1 cellular context compared by ENCODE assay signal in the genomic region with DNA sequence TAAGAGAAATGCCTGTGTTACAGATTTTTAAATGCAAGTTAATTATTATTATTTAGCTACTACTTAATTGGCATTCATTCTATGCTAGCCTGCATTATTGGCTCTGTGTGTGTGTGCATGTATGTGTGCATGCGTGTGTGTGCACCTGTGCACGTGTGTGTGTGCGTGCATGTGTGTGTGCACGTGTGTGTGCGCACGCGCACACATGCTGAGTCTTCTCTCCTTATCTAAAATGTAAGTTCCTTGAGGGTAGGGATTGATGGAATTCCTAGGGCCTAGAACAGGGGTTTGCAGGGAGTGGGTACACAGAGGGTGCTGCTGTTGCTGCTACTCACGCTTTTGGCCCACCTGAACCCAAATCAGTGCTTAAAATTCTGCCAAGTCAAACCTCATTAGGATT.
A peak's percentile ranks its signal among the peaks of the same experiment; 100 is the strongest.
TF ChIP-seq lines count a peak whose summit lies in the region.

No MANE protein-coding gene starts in this region.

TF ChIP-seq in GM12878, 131 proteins besides CTCF, POLR2A, EP300 and RAD21:
- TF ChIP-seq MYB (IDR thresholded peaks at IDR 0.05; ENCODE audit: borderline replicate concordance, low read depth, low read length): no peak
- TF ChIP-seq, protein P1, sequence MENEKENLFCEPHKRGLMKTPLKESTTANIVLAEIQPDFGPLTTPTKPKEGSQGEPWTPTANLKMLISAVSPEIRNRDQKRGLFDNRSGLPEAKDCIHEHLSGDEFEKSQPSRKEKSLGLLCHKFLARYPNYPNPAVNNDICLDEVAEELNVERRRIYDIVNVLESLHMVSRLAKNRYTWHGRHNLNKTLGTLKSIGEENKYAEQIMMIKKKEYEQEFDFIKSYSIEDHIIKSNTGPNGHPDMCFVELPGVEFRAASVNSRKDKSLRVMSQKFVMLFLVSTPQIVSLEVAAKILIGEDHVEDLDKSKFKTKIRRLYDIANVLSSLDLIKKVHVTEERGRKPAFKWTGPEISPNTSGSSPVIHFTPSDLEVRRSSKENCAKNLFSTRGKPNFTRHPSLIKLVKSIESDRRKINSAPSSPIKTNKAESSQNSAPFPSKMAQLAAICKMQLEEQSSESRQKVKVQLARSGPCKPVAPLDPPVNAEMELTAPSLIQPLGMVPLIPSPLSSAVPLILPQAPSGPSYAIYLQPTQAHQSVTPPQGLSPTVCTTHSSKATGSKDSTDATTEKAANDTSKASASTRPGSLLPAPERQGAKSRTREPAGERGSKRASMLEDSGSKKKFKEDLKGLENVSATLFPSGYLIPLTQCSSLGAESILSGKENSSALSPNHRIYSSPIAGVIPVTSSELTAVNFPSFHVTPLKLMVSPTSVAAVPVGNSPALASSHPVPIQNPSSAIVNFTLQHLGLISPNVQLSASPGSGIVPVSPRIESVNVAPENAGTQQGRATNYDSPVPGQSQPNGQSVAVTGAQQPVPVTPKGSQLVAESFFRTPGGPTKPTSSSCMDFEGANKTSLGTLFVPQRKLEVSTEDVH (IDR thresholded peaks at IDR 0.05; ENCODE audit: low read depth, partially characterized antibody): no peak
- TF ChIP-seq, protein P2, sequence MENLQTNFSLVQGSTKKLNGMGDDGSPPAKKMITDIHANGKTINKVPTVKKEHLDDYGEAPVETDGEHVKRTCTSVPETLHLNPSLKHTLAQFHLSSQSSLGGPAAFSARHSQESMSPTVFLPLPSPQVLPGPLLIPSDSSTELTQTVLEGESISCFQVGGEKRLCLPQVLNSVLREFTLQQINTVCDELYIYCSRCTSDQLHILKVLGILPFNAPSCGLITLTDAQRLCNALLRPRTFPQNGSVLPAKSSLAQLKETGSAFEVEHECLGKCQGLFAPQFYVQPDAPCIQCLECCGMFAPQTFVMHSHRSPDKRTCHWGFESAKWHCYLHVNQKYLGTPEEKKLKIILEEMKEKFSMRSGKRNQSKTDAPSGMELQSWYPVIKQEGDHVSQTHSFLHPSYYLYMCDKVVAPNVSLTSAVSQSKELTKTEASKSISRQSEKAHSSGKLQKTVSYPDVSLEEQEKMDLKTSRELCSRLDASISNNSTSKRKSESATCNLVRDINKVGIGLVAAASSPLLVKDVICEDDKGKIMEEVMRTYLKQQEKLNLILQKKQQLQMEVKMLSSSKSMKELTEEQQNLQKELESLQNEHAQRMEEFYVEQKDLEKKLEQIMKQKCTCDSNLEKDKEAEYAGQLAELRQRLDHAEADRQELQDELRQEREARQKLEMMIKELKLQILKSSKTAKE (IDR thresholded peaks at IDR 0.05; ENCODE audit: low read depth, poor library complexity, severe bottlenecking): no peak
- no peak for TF ChIP-seq YY1 (IDR thresholded peaks at IDR 0.05; ENCODE audit: low read depth, low read length)
- no peak for TF ChIP-seq CHD2 (IDR thresholded peaks at IDR 0.05; ENCODE audit: borderline replicate concordance, low read depth, low read length)
- TF ChIP-seq, protein P3, sequence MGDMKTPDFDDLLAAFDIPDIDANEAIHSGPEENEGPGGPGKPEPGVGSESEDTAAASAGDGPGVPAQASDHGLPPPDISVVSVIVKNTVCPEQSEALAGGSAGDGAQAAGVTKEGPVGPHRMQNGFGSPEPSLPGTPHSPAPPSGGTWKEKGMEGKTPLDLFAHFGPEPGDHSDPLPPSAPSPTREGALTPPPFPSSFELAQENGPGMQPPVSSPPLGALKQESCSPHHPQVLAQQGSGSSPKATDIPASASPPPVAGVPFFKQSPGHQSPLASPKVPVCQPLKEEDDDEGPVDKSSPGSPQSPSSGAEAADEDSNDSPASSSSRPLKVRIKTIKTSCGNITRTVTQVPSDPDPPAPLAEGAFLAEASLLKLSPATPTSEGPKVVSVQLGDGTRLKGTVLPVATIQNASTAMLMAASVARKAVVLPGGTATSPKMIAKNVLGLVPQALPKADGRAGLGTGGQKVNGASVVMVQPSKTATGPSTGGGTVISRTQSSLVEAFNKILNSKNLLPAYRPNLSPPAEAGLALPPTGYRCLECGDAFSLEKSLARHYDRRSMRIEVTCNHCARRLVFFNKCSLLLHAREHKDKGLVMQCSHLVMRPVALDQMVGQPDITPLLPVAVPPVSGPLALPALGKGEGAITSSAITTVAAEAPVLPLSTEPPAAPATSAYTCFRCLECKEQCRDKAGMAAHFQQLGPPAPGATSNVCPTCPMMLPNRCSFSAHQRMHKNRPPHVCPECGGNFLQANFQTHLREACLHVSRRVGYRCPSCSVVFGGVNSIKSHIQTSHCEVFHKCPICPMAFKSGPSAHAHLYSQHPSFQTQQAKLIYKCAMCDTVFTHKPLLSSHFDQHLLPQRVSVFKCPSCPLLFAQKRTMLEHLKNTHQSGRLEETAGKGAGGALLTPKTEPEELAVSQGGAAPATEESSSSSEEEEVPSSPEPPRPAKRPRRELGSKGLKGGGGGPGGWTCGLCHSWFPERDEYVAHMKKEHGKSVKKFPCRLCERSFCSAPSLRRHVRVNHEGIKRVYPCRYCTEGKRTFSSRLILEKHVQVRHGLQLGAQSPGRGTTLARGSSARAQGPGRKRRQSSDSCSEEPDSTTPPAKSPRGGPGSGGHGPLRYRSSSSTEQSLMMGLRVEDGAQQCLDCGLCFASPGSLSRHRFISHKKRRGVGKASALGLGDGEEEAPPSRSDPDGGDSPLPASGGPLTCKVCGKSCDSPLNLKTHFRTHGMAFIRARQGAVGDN (IDR thresholded peaks at IDR 0.05): no peak
- TF ChIP-seq, protein P4, sequence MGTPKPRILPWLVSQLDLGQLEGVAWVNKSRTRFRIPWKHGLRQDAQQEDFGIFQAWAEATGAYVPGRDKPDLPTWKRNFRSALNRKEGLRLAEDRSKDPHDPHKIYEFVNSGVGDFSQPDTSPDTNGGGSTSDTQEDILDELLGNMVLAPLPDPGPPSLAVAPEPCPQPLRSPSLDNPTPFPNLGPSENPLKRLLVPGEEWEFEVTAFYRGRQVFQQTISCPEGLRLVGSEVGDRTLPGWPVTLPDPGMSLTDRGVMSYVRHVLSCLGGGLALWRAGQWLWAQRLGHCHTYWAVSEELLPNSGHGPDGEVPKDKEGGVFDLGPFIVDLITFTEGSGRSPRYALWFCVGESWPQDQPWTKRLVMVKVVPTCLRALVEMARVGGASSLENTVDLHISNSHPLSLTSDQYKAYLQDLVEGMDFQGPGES (IDR thresholded peaks at IDR 0.05): no peak
- TF ChIP-seq, protein P5, sequence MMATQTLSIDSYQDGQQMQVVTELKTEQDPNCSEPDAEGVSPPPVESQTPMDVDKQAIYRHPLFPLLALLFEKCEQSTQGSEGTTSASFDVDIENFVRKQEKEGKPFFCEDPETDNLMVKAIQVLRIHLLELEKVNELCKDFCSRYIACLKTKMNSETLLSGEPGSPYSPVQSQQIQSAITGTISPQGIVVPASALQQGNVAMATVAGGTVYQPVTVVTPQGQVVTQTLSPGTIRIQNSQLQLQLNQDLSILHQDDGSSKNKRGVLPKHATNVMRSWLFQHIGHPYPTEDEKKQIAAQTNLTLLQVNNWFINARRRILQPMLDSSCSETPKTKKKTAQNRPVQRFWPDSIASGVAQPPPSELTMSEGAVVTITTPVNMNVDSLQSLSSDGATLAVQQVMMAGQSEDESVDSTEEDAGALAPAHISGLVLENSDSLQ (IDR thresholded peaks at IDR 0.05): no peak
- TF ChIP-seq MXI1 (IDR thresholded peaks at IDR 0.05; ENCODE audit: low read depth, low read length): 0 out of 2 replicates have a peak, but pooled peaks have one; percentile 21
- TF ChIP-seq, protein P6, sequence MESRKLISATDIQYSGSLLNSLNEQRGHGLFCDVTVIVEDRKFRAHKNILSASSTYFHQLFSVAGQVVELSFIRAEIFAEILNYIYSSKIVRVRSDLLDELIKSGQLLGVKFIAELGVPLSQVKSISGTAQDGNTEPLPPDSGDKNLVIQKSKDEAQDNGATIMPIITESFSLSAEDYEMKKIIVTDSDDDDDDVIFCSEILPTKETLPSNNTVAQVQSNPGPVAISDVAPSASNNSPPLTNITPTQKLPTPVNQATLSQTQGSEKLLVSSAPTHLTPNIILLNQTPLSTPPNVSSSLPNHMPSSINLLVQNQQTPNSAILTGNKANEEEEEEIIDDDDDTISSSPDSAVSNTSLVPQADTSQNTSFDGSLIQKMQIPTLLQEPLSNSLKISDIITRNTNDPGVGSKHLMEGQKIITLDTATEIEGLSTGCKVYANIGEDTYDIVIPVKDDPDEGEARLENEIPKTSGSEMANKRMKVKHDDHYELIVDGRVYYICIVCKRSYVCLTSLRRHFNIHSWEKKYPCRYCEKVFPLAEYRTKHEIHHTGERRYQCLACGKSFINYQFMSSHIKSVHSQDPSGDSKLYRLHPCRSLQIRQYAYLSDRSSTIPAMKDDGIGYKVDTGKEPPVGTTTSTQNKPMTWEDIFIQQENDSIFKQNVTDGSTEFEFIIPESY (IDR thresholded peaks at IDR 0.05): peak; percentile 34; the same call in 1 of the 2 replicates
- no peak for TF ChIP-seq BMI1 (IDR thresholded peaks at IDR 0.05; ENCODE audit: borderline replicate concordance)
- TF ChIP-seq ZNF274 (IDR thresholded peaks at IDR 0.05; ENCODE audit: insufficient read depth, insufficient read length): no peak
- no peak for TF ChIP-seq IKZF2 (IDR thresholded peaks at IDR 0.05)
- TF ChIP-seq, protein P7, sequence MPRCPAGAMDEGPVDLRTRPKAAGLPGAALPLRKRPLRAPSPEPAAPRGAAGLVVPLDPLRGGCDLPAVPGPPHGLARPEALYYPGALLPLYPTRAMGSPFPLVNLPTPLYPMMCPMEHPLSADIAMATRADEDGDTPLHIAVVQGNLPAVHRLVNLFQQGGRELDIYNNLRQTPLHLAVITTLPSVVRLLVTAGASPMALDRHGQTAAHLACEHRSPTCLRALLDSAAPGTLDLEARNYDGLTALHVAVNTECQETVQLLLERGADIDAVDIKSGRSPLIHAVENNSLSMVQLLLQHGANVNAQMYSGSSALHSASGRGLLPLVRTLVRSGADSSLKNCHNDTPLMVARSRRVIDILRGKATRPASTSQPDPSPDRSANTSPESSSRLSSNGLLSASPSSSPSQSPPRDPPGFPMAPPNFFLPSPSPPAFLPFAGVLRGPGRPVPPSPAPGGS (IDR thresholded peaks at IDR 0.05; ENCODE audit: borderline replicate concordance, insufficient read depth, low read depth, low read length, poor library complexity, severe bottlenecking): peak; percentile 58
